1 cellular context compared by ENCODE assay signal in genomic region chr9:36934478-36935065, GRCh38.
TF ChIP-seq lines count a peak whose summit lies in the region.

No MANE protein-coding gene starts in this region.

TF ChIP-seq in A549, 52 proteins besides CTCF, POLR2A, EP300 and RAD21 (continued from another document):
- TF ChIP-seq REST (IDR thresholded peaks at IDR 0.05) (no peak), SMC3 (IDR thresholded peaks at IDR 0.05) (no peak), ZFP36 (IDR thresholded peaks at IDR 0.05; ENCODE audit: borderline replicate concordance, partially characterized antibody) (peak; percentile 79)
